In the genomic region with DNA sequence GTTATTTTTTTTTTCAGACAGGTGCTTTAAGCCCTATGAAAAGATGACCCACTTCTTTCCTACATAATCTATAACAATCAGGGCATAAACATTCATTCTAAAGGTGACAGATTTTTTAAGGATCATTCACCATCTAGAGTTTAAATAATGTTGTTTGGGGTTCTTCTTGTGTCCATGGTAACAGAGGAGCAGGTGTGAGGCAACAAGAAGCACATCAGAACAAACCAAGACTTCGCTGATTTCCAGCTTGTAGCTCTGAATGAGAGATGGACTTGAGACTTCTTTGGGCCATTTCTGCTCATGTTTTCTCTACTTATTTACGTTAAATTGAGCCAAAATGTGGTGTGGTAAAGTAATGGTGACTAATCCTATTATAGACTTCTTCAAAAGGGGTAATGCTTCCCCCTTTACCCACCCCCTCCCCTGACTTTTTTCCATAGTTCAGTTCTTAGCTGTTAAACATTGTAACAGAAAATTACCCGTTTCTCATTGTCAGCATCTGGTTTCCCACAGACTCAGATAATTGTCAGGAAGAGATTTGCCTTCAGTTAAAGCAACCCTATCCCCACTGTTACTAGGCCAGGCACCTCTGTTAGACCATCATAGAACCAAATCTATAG, we compare ENCODE assay signal across 14 cellular contexts.
A peak's percentile ranks its signal among the peaks of the same experiment; 100 is the strongest.
DNase-seq lines count a peak whose midpoint lies in the region; ATAC-seq and TF ChIP-seq lines count a peak whose summit lies in the region.
"Had no signal": no experiment of that assay in that cellular context is flagged by ENCODE, and none has a peak within 500 bp of the region (broad histone marks: within the 10 kb centered on the region; RNA-seq: fewer than 3 reads in every experiment).

No MANE protein-coding gene starts in this region.

- H3K27me3 ChIP-seq in breast epithelium: no peaks in the 10 kb centered on the region
- no peaks in the 10 kb centered on the region for H3K27me3 ChIP-seq in H9 (ENCODE audit: insufficient read depth, low read length)
- H3K27me3 ChIP-seq: heart left ventricle had no signal

- H4K5ac ChIP-seq in H9 (ENCODE audit: insufficient read length, low read depth, low read length): no peak overlapping the region

- no peaks in the 10 kb centered on the region for H3K9me3 Mint-ChIP-seq in MCF 10A (ENCODE audit: unreplicated experiment)
- no peaks in the 10 kb centered on the region for H3K9me3 Mint-ChIP-seq in type B pancreatic cell
- no peaks in the 10 kb centered on the region for H3K9me3 Mint-ChIP-seq in H9
- H3K9me3 Mint-ChIP-seq: stimulated activated naive CD8-positive, alpha-beta T cell treated with anti-CD3 and anti-CD28 coated beads, Interleukin-15, Interleukin-2, amounts not matched to agents 100 ng/mL and 50 ng/mL, for 24 hours had no signal

- no peak overlapping the region for H3K4ac ChIP-seq in H9 (ENCODE audit: low read depth, low read length)

- H3K4me1 Mint-ChIP-seq in MCF 10A (ENCODE audit: insufficient read depth, unreplicated experiment): peaks cover 22% of the 10 kb centered on the region
- peaks cover 55% of the 10 kb centered on the region for H3K4me1 Mint-ChIP-seq in type B pancreatic cell (ENCODE audit: unreplicated experiment)
- peaks cover 13 to 17% of the 10 kb centered on the region in 2 experiments for H3K4me1 Mint-ChIP-seq in H9

- H2BK12ac ChIP-seq in H9 (ENCODE audit: insufficient read length, low read depth, low read length): no peak overlapping the region

- H3K4me1 ChIP-seq in breast epithelium (peaks cover 3 to 26% of the 10 kb centered on the region in 2 donors), H9 (ENCODE audit: insufficient read depth, low read length) (no peaks in the 10 kb centered on the region)

- H3K79me1 ChIP-seq in H9 (ENCODE audit: insufficient read depth, low read depth, low read length, poor library complexity, severe bottlenecking): no peaks in the 10 kb centered on the region

- H4K91ac ChIP-seq in H9 (ENCODE audit: insufficient read length, low read depth, low read length): no peak overlapping the region

- H3K27me3 Mint-ChIP-seq in MCF 10A (ENCODE audit: insufficient read depth, unreplicated experiment): no peaks in the 10 kb centered on the region
- no peaks in the 10 kb centered on the region for H3K27me3 Mint-ChIP-seq in type B pancreatic cell
- no peaks in the 10 kb centered on the region for H3K27me3 Mint-ChIP-seq in H9 (ENCODE audit: low read depth)
- H3K27me3 Mint-ChIP-seq: activated CD8-positive, alpha-beta memory T cell treated with anti-CD3 and anti-CD28 coated beads, Interleukin-2, amount 10 ng/mL, durations not matched to agents 7 days and 5 days; stimulated activated naive CD8-positive, alpha-beta T cell treated with anti-CD3 and anti-CD28 coated beads, Interleukin-15, Interleukin-2, amounts not matched to agents 100 ng/mL and 50 ng/mL, for 24 hours had no signal

- no peak overlapping the region for H3K18ac ChIP-seq in H9 (ENCODE audit: insufficient read length, low read depth, low read length)

- TF ChIP-seq POLR2A in breast epithelium (IDR thresholded peaks at IDR 0.05): no peak

- H3K9ac ChIP-seq in H9 (ENCODE audit: extremely low read depth, insufficient read length, low read length): no peak overlapping the region

- POLR2A ChIA-PET in MCF 10A (lab: Yijun Ruan, JAX): interaction anchor here (1.6 kb wide), 1 partner anchor 10 kb away, joined by 4 read pairs; no protein-coding TSS in a partner anchor

- DNase-seq in breast epithelium (ENCODE audit: low spot score in 2 of 2) (no peak), MCF 10A (ENCODE audit: unreplicated experiment) (no peak), NCI-H774 (lab: John Stamatoyannopoulos, UW) (peak; percentile 14), choroid plexus epithelial cell (ENCODE audit: low read depth) (peak; percentile 5), type B pancreatic cell (ENCODE audit: extremely low spot score, unreplicated experiment) (no peak), H9 (no peak)
- no peak for DNase-seq in stimulated activated CD4-positive, alpha-beta T cell treated with anti-CD3 and anti-CD28 coated beads, Interleukin-1b, Interleukin-23, amount 100 ng/mL, for 48 hours
- DNase-seq: activated CD8-positive, alpha-beta memory T cell treated with anti-CD3 and anti-CD28 coated beads, Interleukin-2, amount 10 ng/mL, durations not matched to agents 7 days and 5 days; heart left ventricle; left cardiac atrium; NK-92 treated with Interleukin-12 subunit alpha and Interleukin-12 subunit beta, amount 100 ng/mL, for 24 hours; SIG-M5 had no signal

- H3K27ac ChIP-seq in breast epithelium (peak overlapping the region; percentile 64 to 81), H9 (ENCODE audit: insufficient read length, low read depth, low read length) (no peak overlapping the region)

- CTCF ChIA-PET in MCF 10A (lab: Yijun Ruan, JAX): interaction anchor here (0.6 kb wide), 1 partner anchor 177 kb away, joined by 3 read pairs; no protein-coding TSS in a partner anchor

- WGBS in H9 (ENCODE audit: extremely low coverage, insufficient read length, low lambda C conversion rate): no CpG with 5 or more reads among the region's 3 CpGs

- no peak overlapping the region for H3K23ac ChIP-seq in H9 (ENCODE audit: insufficient read length, low read depth, low read length)

- H3K9me3 ChIP-seq in breast epithelium (no peaks in the 10 kb centered on the region), H9 (ENCODE audit: control insufficient read depth, low read depth, low read length) (no peaks in the 10 kb centered on the region)
- H3K9me3 ChIP-seq: heart left ventricle had no signal

- H3K36me3 Mint-ChIP-seq in MCF 10A (ENCODE audit: insufficient read depth, unreplicated experiment) (peaks cover 8% of the 10 kb centered on the region), type B pancreatic cell (peaks cover 22% of the 10 kb centered on the region), H9 (ENCODE audit: insufficient read depth in 1 of 3, low read depth in 3 of 3) (peaks cover 0 to 3% (median 0%) of the 10 kb centered on the region in 3 experiments; a peak in 1 of 7 replicates)

- H3K79me2 ChIP-seq in H9 (ENCODE audit: insufficient read depth, low read length): no peaks in the 10 kb centered on the region

- H3K4me3 Mint-ChIP-seq in MCF 10A (ENCODE audit: unreplicated experiment) (no peak overlapping the region), type B pancreatic cell (peak overlapping the region; percentile 56), H9 (no peak overlapping the region)
- H3K4me3 Mint-ChIP-seq: activated CD8-positive, alpha-beta memory T cell treated with anti-CD3 and anti-CD28 coated beads, Interleukin-2, amount 10 ng/mL, durations not matched to agents 7 days and 5 days; stimulated activated naive CD8-positive, alpha-beta T cell treated with anti-CD3 and anti-CD28 coated beads, Interleukin-15, Interleukin-2, amounts not matched to agents 100 ng/mL and 50 ng/mL, for 24 hours had no signal

- H3K4me3 ChIP-seq in breast epithelium (no peak overlapping the region), choroid plexus epithelial cell (ENCODE audit: low read depth, low read length) (no peak overlapping the region)
- H3K4me3 ChIP-seq: heart left ventricle had no signal

- H3K56ac ChIP-seq in H9 (ENCODE audit: insufficient read length, low read depth, low read length): no peak overlapping the region

- no peak overlapping the region for H2AFZ ChIP-seq in H9 (ENCODE audit: low read length)

- H3K27ac Mint-ChIP-seq in MCF 10A (ENCODE audit: low read depth, unreplicated experiment): no peak overlapping the region
- H3K27ac Mint-ChIP-seq in type B pancreatic cell: peak overlapping the region; percentile 42
- no peak overlapping the region for H3K27ac Mint-ChIP-seq in H9
- H3K27ac Mint-ChIP-seq: activated CD8-positive, alpha-beta memory T cell treated with anti-CD3 and anti-CD28 coated beads, Interleukin-2, amount 10 ng/mL, durations not matched to agents 7 days and 5 days; stimulated activated naive CD8-positive, alpha-beta T cell treated with anti-CD3 and anti-CD28 coated beads, Interleukin-15, Interleukin-2, amounts not matched to agents 100 ng/mL and 50 ng/mL, for 24 hours had no signal

- no peaks in the 10 kb centered on the region for H4K20me1 ChIP-seq in H9 (ENCODE audit: control insufficient read depth, insufficient read depth, insufficient read length)

- no peak for ATAC-seq in HG03520 (IDR thresholded peaks at IDR 0.05; ENCODE audit: unreplicated experiment)
- ATAC-seq: activated CD8-positive, alpha-beta memory T cell treated with anti-CD3 and anti-CD28 coated beads, Interleukin-2, amount 10 ng/mL, durations not matched to agents 7 days and 5 days; heart left ventricle; left cardiac atrium had no signal

- intact Hi-C loops in breast epithelium (cut with DNase I; ENCODE audit: low total_unique reads) (no loop called here), MCF 10A (cut with micrococcal nuclease) (no loop called here)

- H2BK5ac ChIP-seq in H9 (ENCODE audit: insufficient read length, low read length): no peak overlapping the region

- no peak overlapping the region for H3T11ph ChIP-seq in H9 (ENCODE audit: low read length)

- H3K14ac ChIP-seq in H9 (ENCODE audit: insufficient read depth, low read length): no peak overlapping the region

- TF ChIP-seq CTCF in breast epithelium (IDR thresholded peaks at IDR 0.05) (no peak), MCF 10A (IDR thresholded peaks at IDR 0.05; ENCODE audit: unreplicated experiment) (no peak), choroid plexus epithelial cell (conservative IDR thresholded peaks at IDR 0.05; ENCODE audit: low read depth, low read length) (no peak), type B pancreatic cell (conservative IDR thresholded peaks at IDR 0.05) (no peak), H9 (conservative IDR thresholded peaks at IDR 0.05) (no peak)

- H3K36me3 ChIP-seq in breast epithelium: no peaks in the 10 kb centered on the region

- H3K23me2 ChIP-seq in H9 (ENCODE audit: insufficient read length, low read depth, low read length, poor library complexity, severe bottlenecking): no peaks in the 10 kb centered on the region

- no peak overlapping the region for H2BK15ac ChIP-seq in H9 (ENCODE audit: low read depth, low read length)

- no peak overlapping the region for H2BK120ac ChIP-seq in H9 (ENCODE audit: low read depth, low read length, poor library complexity, severe bottlenecking)

- no peak overlapping the region for H2BK20ac ChIP-seq in H9 (ENCODE audit: low read depth, low read length, poor library complexity, severe bottlenecking)

- no TSS peak for BruUV-seq in MCF 10A (replicated peaks; lab: Mats Ljungman, UMichigan)

- no peak overlapping the region for H3K4me2 ChIP-seq in H9 (ENCODE audit: insufficient read depth, insufficient read length, low read length)

- no peak overlapping the region for H2AK5ac ChIP-seq in H9 (ENCODE audit: insufficient read length, low read length)

- no peak overlapping the region for H4K8ac ChIP-seq in H9 (replicated peaks; ENCODE audit: insufficient read length, low read depth, low read length)

Comparison
In these comparisons a context has a peak if more than half of its experiments do, and no peak if none do; other contexts are left out.
1. DNase-seq: peak in NCI-H774 (single experiment) and choroid plexus epithelial cell (single experiment); none in breast epithelium (0 of 2), MCF 10A (single experiment), type B pancreatic cell (single experiment), H9 (single experiment) and stimulated activated CD4-positive, alpha-beta T cell treated with anti-CD3 and anti-CD28 coated beads, Interleukin-1b, Interleukin-23, amount 100 ng/mL, for 48 hours (single experiment).